In the genomic region with DNA sequence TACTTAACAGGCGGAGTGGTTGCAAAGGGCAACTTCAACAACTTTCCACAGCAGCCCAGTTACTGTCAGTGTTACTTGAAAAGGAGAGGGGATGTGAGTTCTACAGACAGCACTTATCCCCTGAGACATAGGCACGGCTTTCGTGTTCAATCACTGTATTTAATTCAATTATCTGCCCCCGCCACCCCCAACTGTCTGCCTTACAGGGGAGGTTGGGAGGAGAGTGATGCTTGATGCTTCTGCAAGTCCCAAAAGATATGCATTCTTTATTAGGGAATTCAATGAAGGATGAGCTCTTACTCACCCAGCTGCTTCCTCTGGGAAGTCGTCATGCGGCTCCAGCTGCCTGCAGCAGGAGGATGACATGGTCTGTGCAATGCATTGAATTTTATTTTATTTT, we compare ENCODE assay signal across 24 cellular contexts.
A peak's percentile ranks its signal among the peaks of the same experiment; 100 is the strongest.
DNase-seq lines count a peak whose midpoint lies in the region; ATAC-seq and TF ChIP-seq lines count a peak whose summit lies in the region.
"Had no signal": no experiment of that assay in that cellular context is flagged by ENCODE, and none has a peak within 500 bp of the region (broad histone marks: within the 10 kb centered on the region; RNA-seq: fewer than 3 reads in every experiment).

No MANE protein-coding gene starts in this region.

- no peaks in the 10 kb centered on the region for H3K79me1 ChIP-seq in trophoblast cell (ENCODE audit: low read length)

- H2AFZ ChIP-seq in neural cell (ENCODE audit: low read depth, low read length): no peak overlapping the region
- no peak overlapping the region for H2AFZ ChIP-seq in trophoblast cell (ENCODE audit: insufficient read depth, low read length, poor library complexity)

- peak; percentile 10 for DNase-seq in NCI-H2227 (lab: John Stamatoyannopoulos, UW; ENCODE audit: unreplicated experiment)
- peak; percentile 11 for DNase-seq in NCI-H82 treated with DMSO at 0.1 percent for 48 hours (lab: John Stamatoyannopoulos, UW; ENCODE audit: unreplicated experiment)
- peak; percentile 83 for DNase-seq in putamen (ENCODE audit: low spot score)
- DNase-seq in trophoblast cell: no peak
- no peak for DNase-seq in nephron progenitor cell
- DNase-seq: CD8-positive, alpha-beta memory T cell; DMS 273 treated with DMSO at 0.1 percent for 48 hours; DMS79 treated with DMSO at 0.1 percent for 48 hours; GF-D8; KBM-7; NCI-H1105 treated with DMSO at 0.1 percent for 48 hours; NCI-H146; NCI-H1930; NCI-H2107; NCI-H446; NCI-H524 treated with DMSO at 0.1 percent for 48 hours; Right ventricle myocardium superior; RPMI8226; T-helper 1 cell had no signal

- no peak overlapping the region for H3K4ac ChIP-seq in trophoblast cell (ENCODE audit: low read depth, low read length)

- H3K36me3 Mint-ChIP-seq in nephron progenitor cell (ENCODE audit: low read depth): no peaks in the 10 kb centered on the region
- H3K36me3 Mint-ChIP-seq: CD14-positive monocyte; CD8-positive, alpha-beta memory T cell had no signal

- H3K9ac ChIP-seq in neural cell (ENCODE audit: low read length) (no peak overlapping the region), trophoblast cell (ENCODE audit: low read length) (no peak overlapping the region)

- no peak overlapping the region for H3K14ac ChIP-seq in trophoblast cell (ENCODE audit: low read length)

- no peak overlapping the region for H3K4me2 ChIP-seq in neural cell (ENCODE audit: low read length)
- no peak overlapping the region for H3K4me2 ChIP-seq in trophoblast cell (ENCODE audit: low read length)

- H3F3A ChIP-seq in neural cell (ENCODE audit: insufficient read depth, low read length, poor library complexity, severe bottlenecking): no peaks in the 10 kb centered on the region

- H3K4me1 ChIP-seq in trophoblast cell (ENCODE audit: control insufficient read depth in 1 of 2, insufficient read depth in 2 of 2, low read length in 2 of 2): no peaks in the 10 kb centered on the region
- H3K4me1 ChIP-seq: SJSA1 had no signal

- no peak overlapping the region for H2BK5ac ChIP-seq in trophoblast cell (ENCODE audit: low read depth, low read length, poor library complexity)

- TF ChIP-seq EP300 in neural cell (conservative IDR thresholded peaks at IDR 0.05; ENCODE audit: poor library complexity, severe bottlenecking): no peak

- H3K4me3 Mint-ChIP-seq in nephron progenitor cell: no peak overlapping the region
- H3K4me3 Mint-ChIP-seq: B cell; CD14-positive monocyte; CD8-positive, alpha-beta memory T cell had no signal

- H4K20me1 ChIP-seq in neural cell (ENCODE audit: insufficient read depth): no peaks in the 10 kb centered on the region

- H3K36me3 ChIP-seq in neural cell (ENCODE audit: insufficient read depth, low read length) (no peaks in the 10 kb centered on the region), trophoblast cell (ENCODE audit: control insufficient read depth in 1 of 2, insufficient read depth in 2 of 2, low read length in 2 of 2) (no peaks in the 10 kb centered on the region)
- H3K36me3 ChIP-seq: SJSA1 had no signal

- H3K18ac ChIP-seq in trophoblast cell (ENCODE audit: low read length): no peak overlapping the region

- no peak for ATAC-seq in GM18520 (IDR thresholded peaks at IDR 0.05; ENCODE audit: unreplicated experiment)

- H3K27ac ChIP-seq in neural cell (ENCODE audit: low read length): no peak overlapping the region
- no peak overlapping the region for H3K27ac ChIP-seq in trophoblast cell (ENCODE audit: low read depth, low read length)
- H3K27ac ChIP-seq: SJSA1 had no signal

- H3K9me3 ChIP-seq in neural cell (ENCODE audit: low read length) (no peaks in the 10 kb centered on the region), trophoblast cell (ENCODE audit: insufficient read depth, low read depth, low read length) (no peaks in the 10 kb centered on the region)
- H3K9me3 ChIP-seq: SJSA1 had no signal

- H3K4me1 Mint-ChIP-seq in nephron progenitor cell: no peaks in the 10 kb centered on the region
- H3K4me1 Mint-ChIP-seq: B cell; CD14-positive monocyte; CD8-positive, alpha-beta memory T cell had no signal

- H3K4me3 ChIP-seq in neural cell (ENCODE audit: low read length) (peak overlapping the region; percentile 22), trophoblast cell (ENCODE audit: low read depth, low read length) (no peak overlapping the region)
- H3K4me3 ChIP-seq: SJSA1 had no signal

- no peak overlapping the region for H4K12ac ChIP-seq in trophoblast cell (ENCODE audit: low read depth, low read length)

- H3K9me2 ChIP-seq in neural cell (ENCODE audit: insufficient read depth, low read length): no peaks in the 10 kb centered on the region

- no peaks in the 10 kb centered on the region for H3K9me3 Mint-ChIP-seq in nephron progenitor cell

- H3K79me2 ChIP-seq in neural cell (replicated peaks; ENCODE audit: insufficient read depth, low read length) (no peaks in the 10 kb centered on the region), trophoblast cell (ENCODE audit: control insufficient read depth, insufficient read depth, low read length, poor library complexity) (no peaks in the 10 kb centered on the region)

- no peaks in the 10 kb centered on the region for H3K27me3 Mint-ChIP-seq in nephron progenitor cell (ENCODE audit: low read depth, poor library complexity)
- H3K27me3 Mint-ChIP-seq: B cell; CD8-positive, alpha-beta memory T cell had no signal

- H3K27me3 ChIP-seq in neural cell (ENCODE audit: insufficient read depth, low read depth, low read length) (no peaks in the 10 kb centered on the region), trophoblast cell (ENCODE audit: insufficient read depth, low read length) (no peaks in the 10 kb centered on the region)
- H3K27me3 ChIP-seq: SJSA1 had no signal

- no peak overlapping the region for H4K8ac ChIP-seq in trophoblast cell (ENCODE audit: low read depth, low read length)

- H2BK120ac ChIP-seq in trophoblast cell (ENCODE audit: insufficient read depth, low read length, poor library complexity): no peak overlapping the region

- no peak overlapping the region for H2BK12ac ChIP-seq in trophoblast cell (ENCODE audit: low read length)

- no peak overlapping the region for H3K23ac ChIP-seq in trophoblast cell (ENCODE audit: low read length)

- H2AK5ac ChIP-seq in trophoblast cell (ENCODE audit: low read length): no peak overlapping the region

- WGBS in trophoblast cell (ENCODE audit: extremely low coverage, insufficient coverage, insufficient read length): no CpG with 5 or more reads among the region's 6 CpGs

- no peak overlapping the region for H3K27ac Mint-ChIP-seq in nephron progenitor cell
- H3K27ac Mint-ChIP-seq: B cell; CD14-positive monocyte; CD8-positive, alpha-beta memory T cell had no signal

- no peak for TF ChIP-seq CTCF in neural cell (IDR thresholded peaks at IDR 0.05; ENCODE audit: poor library complexity, severe bottlenecking)
- TF ChIP-seq CTCF in nephron progenitor cell (IDR thresholded peaks at IDR 0.05): no peak

- no peak overlapping the region for H4K91ac ChIP-seq in trophoblast cell (ENCODE audit: low read depth, low read length)

- TF ChIP-seq RAD21 in neural cell (conservative IDR thresholded peaks at IDR 0.05): no peak

TF ChIP-seq in neural cell, 6 proteins besides CTCF, POLR2A, EP300 and RAD21:
- no peak for TF ChIP-seq POLR2AphosphoS5 (IDR thresholded peaks at IDR 0.05)
- no peak for TF ChIP-seq TAF1 (IDR thresholded peaks at IDR 0.05; ENCODE audit: low read depth)
- no peak for TF ChIP-seq SMC3 (conservative IDR thresholded peaks at IDR 0.05; ENCODE audit: poor library complexity)
- TF ChIP-seq EZH2 (IDR thresholded peaks at IDR 0.05; ENCODE audit: borderline replicate concordance, insufficient read depth, low read length, poor library complexity, severe bottlenecking): no peak
- TF ChIP-seq, protein P1, sequence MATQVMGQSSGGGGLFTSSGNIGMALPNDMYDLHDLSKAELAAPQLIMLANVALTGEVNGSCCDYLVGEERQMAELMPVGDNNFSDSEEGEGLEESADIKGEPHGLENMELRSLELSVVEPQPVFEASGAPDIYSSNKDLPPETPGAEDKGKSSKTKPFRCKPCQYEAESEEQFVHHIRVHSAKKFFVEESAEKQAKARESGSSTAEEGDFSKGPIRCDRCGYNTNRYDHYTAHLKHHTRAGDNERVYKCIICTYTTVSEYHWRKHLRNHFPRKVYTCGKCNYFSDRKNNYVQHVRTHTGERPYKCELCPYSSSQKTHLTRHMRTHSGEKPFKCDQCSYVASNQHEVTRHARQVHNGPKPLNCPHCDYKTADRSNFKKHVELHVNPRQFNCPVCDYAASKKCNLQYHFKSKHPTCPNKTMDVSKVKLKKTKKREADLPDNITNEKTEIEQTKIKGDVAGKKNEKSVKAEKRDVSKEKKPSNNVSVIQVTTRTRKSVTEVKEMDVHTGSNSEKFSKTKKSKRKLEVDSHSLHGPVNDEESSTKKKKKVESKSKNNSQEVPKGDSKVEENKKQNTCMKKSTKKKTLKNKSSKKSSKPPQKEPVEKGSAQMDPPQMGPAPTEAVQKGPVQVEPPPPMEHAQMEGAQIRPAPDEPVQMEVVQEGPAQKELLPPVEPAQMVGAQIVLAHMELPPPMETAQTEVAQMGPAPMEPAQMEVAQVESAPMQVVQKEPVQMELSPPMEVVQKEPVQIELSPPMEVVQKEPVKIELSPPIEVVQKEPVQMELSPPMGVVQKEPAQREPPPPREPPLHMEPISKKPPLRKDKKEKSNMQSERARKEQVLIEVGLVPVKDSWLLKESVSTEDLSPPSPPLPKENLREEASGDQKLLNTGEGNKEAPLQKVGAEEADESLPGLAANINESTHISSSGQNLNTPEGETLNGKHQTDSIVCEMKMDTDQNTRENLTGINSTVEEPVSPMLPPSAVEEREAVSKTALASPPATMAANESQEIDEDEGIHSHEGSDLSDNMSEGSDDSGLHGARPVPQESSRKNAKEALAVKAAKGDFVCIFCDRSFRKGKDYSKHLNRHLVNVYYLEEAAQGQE (IDR thresholded peaks at IDR 0.05; ENCODE audit: borderline replicate concordance): no peak
- TF ChIP-seq MXI1 (conservative IDR thresholded peaks at IDR 0.05; ENCODE audit: poor library complexity, severe bottlenecking): no peak

Comparison
In these comparisons a context has a peak if more than half of its experiments do, and no peak if none do; other contexts are left out.
1. DNase-seq: peak in NCI-H2227 (single experiment), NCI-H82 treated with DMSO at 0.1 percent for 48 hours (single experiment) and putamen (single experiment); none in trophoblast cell (0 of 2) and nephron progenitor cell (single experiment).